Comparison of ENCODE assay signal across 31 cellular contexts in the genomic region with DNA sequence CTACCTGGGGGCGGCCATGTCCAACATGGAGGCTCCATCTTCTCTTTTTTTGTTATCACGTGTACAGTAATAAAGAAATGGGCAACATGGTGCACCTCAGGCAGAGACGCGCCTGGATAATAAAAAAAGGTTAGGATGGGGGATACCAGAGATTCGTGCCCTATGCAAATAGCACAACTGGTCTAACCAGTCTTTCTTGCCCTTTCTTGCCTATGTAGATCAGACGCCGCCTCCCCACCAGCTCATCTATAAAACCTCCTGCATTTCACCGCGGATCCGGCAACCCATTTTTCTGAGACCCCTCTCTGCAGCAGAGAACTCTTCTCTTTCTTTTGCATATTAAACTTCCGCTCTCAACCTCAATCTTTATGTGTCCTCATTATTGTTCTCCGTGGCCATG.
A peak's percentile ranks its signal among the peaks of the same experiment; 100 is the strongest.
DNase-seq lines count a peak whose midpoint lies in the region; ATAC-seq and TF ChIP-seq lines count a peak whose summit lies in the region.
"Had no signal": no experiment of that assay in that cellular context is flagged by ENCODE, and none has a peak within 500 bp of the region (broad histone marks: within the 10 kb centered on the region; RNA-seq: fewer than 3 reads in every experiment).

No MANE protein-coding gene starts in this region.

- H3K9ac ChIP-seq in HUES48 (ENCODE audit: low read depth, low read length), result no peak overlapping the region
- no peak overlapping the region for H3K9ac ChIP-seq in trophoblast cell (ENCODE audit: low read length)
- H3K9ac ChIP-seq: BLaER1 had no signal

- H3K4me2 ChIP-seq in trophoblast cell (ENCODE audit: low read length), result peak overlapping the region; percentile 63
- H3K4me2 ChIP-seq: BLaER1 had no signal

- H3K18ac ChIP-seq in trophoblast cell (ENCODE audit: low read length), result no peak overlapping the region

- intact Hi-C loops in breast epithelium (cut with DNase I; ENCODE audit: low total_unique reads), result no loop called here

- peak overlapping the region; percentile 75 for H2BK5ac ChIP-seq in trophoblast cell (ENCODE audit: low read depth, low read length, poor library complexity)

- TF ChIP-seq CTCF in Peyer's patch (IDR thresholded peaks at IDR 0.05) (no peak), breast epithelium (IDR thresholded peaks at IDR 0.05) (no peak)

- H4K91ac ChIP-seq in trophoblast cell (ENCODE audit: low read depth, low read length), result peak overlapping the region; percentile 81

- DNase-seq in NCI-H748 (lab: John Stamatoyannopoulos, UW; ENCODE audit: unreplicated experiment) (peak; percentile 89), trophoblast cell (peak; percentile 67 to 88), Peyer's patch (no peak), breast epithelium (ENCODE audit: low spot score in 2 of 2) (no peak)
- DNase-seq: activated B cell treated with CpG ODN at 0.5 μM for 24 hours; activated CD4-positive, alpha-beta T cell treated with anti-CD3 and anti-CD28 coated beads, Interleukin-2, amount 10 ng/mL, durations not matched to agents 7 days and 5 days; activated effector memory CD4-positive, alpha-beta T cell treated with Interleukin-2 at 50 U/mL for 16 hours; caudate nucleus; cortex of kidney; DND-41; foreskin fibroblast; head of caudate nucleus; HFFc6; KG1; kidney glomerular epithelial cell; MG63; NCI-H1105 treated with DMSO at 0.1 percent for 48 hours; NCI-H1930; ovary; RPMI8226; substantia nigra; T-helper 1 cell; upper lobe of right lung had no signal

- no peak overlapping the region for H2AK5ac ChIP-seq in trophoblast cell (ENCODE audit: low read length)

- peaks cover 26% of the 10 kb centered on the region for H3K79me1 ChIP-seq in trophoblast cell (ENCODE audit: low read length)

- no peak overlapping the region for H3K23ac ChIP-seq in trophoblast cell (ENCODE audit: low read length)

- peak overlapping the region; percentile 35 for H3K14ac ChIP-seq in trophoblast cell (ENCODE audit: low read length)

- H3K27ac ChIP-seq in HUES48 (ENCODE audit: low read depth, low read length) (no peak overlapping the region), trophoblast cell (ENCODE audit: low read depth, low read length) (peak overlapping the region; percentile 96), Peyer's patch (no peak overlapping the region), breast epithelium (no peak overlapping the region)
- H3K27ac ChIP-seq: ascending aorta, BLaER1, esophagus muscularis mucosa, ovary, SK-N-MC, upper lobe of right lung had no signal

- ATAC-seq in esophagus mucosa (peak; percentile 81), HG03469 (IDR thresholded peaks at IDR 0.05; ENCODE audit: unreplicated experiment) (no peak)
- ATAC-seq: stimulated activated effector memory CD8-positive, alpha-beta T cell treated with anti-CD3 and anti-CD28 coated beads, Interleukin-12 subunit alpha, Interleukin-12 subunit beta, amount 100 ng/mL, for 72 hours; upper lobe of right lung had no signal

- no CpG with 5 or more reads among the region's 12 CpGs for WGBS in trophoblast cell (ENCODE audit: extremely low coverage, insufficient coverage, insufficient read length)

- H4K12ac ChIP-seq in trophoblast cell (ENCODE audit: low read depth, low read length), result no peak overlapping the region

- no peaks in the 10 kb centered on the region for H3K79me2 ChIP-seq in trophoblast cell (ENCODE audit: control insufficient read depth, insufficient read depth, low read length, poor library complexity)

- H3K4ac ChIP-seq in trophoblast cell (ENCODE audit: low read depth, low read length), result peak overlapping the region; percentile 12

- H2BK120ac ChIP-seq in trophoblast cell (ENCODE audit: insufficient read depth, low read length, poor library complexity), result peak overlapping the region; percentile 76

- TF ChIP-seq POLR2A in Peyer's patch (IDR thresholded peaks at IDR 0.05) (no peak), breast epithelium (IDR thresholded peaks at IDR 0.05) (no peak)

- peak overlapping the region; percentile 15; the same call in 1 of the 2 replicates for H3K4me3 ChIP-seq in HUES48 (ENCODE audit: low read depth, low read length)
- H3K4me3 ChIP-seq in trophoblast cell (ENCODE audit: low read depth, low read length), result no peak overlapping the region
- H3K4me3 ChIP-seq in Peyer's patch, result no peak overlapping the region
- H3K4me3 ChIP-seq in breast epithelium, result no peak overlapping the region
- H3K4me3 ChIP-seq: ascending aorta, BLaER1, esophagus muscularis mucosa, MG63, ovary, SK-N-MC, upper lobe of right lung had no signal

- H3K9me3 ChIP-seq in HUES48 (ENCODE audit: control insufficient read depth, insufficient read depth, low read length), result no peaks in the 10 kb centered on the region
- no peaks in the 10 kb centered on the region for H3K9me3 ChIP-seq in trophoblast cell (ENCODE audit: insufficient read depth, low read depth, low read length)
- H3K9me3 ChIP-seq in Peyer's patch, result no peaks in the 10 kb centered on the region
- H3K9me3 ChIP-seq in breast epithelium, result no peaks in the 10 kb centered on the region
- H3K9me3 ChIP-seq: ascending aorta, BLaER1, esophagus muscularis mucosa, MG63, ovary, upper lobe of right lung had no signal

- H3K27me3 ChIP-seq in HUES48 (ENCODE audit: control insufficient read depth, insufficient read depth, low read length), result no peaks in the 10 kb centered on the region
- no peaks in the 10 kb centered on the region for H3K27me3 ChIP-seq in trophoblast cell (ENCODE audit: insufficient read depth, low read length)
- no peaks in the 10 kb centered on the region for H3K27me3 ChIP-seq in Peyer's patch
- H3K27me3 ChIP-seq in breast epithelium, result no peaks in the 10 kb centered on the region
- H3K27me3 ChIP-seq: ascending aorta, BLaER1, esophagus muscularis mucosa, MG63, ovary, upper lobe of right lung had no signal

- H2AFZ ChIP-seq in trophoblast cell (ENCODE audit: insufficient read depth, low read length, poor library complexity), result peak overlapping the region; percentile 23

- H3K36me3 ChIP-seq in HUES48 (ENCODE audit: control insufficient read depth, insufficient read depth, low read length), result no peaks in the 10 kb centered on the region
- no peaks in the 10 kb centered on the region for H3K36me3 ChIP-seq in trophoblast cell (ENCODE audit: control insufficient read depth in 1 of 2, insufficient read depth in 2 of 2, low read length in 2 of 2)
- no peaks in the 10 kb centered on the region for H3K36me3 ChIP-seq in Peyer's patch
- no peaks in the 10 kb centered on the region for H3K36me3 ChIP-seq in breast epithelium
- H3K36me3 ChIP-seq: ascending aorta, BLaER1, esophagus muscularis mucosa, MG63, ovary, upper lobe of right lung had no signal

- H3K4me1 ChIP-seq in HUES48 (ENCODE audit: control insufficient read depth, insufficient read depth, low read length), result peaks cover 49% of the 10 kb centered on the region
- peaks cover 16 to 24% of the 10 kb centered on the region in 2 experiments for H3K4me1 ChIP-seq in trophoblast cell (ENCODE audit: control insufficient read depth in 1 of 2, insufficient read depth in 2 of 2, low read length in 2 of 2)
- H3K4me1 ChIP-seq in Peyer's patch, result no peaks in the 10 kb centered on the region
- H3K4me1 ChIP-seq in breast epithelium, result no peaks in the 10 kb centered on the region
- H3K4me1 ChIP-seq: ascending aorta, BLaER1, esophagus muscularis mucosa, upper lobe of right lung had no signal

- peak overlapping the region; percentile 35 for H4K8ac ChIP-seq in trophoblast cell (ENCODE audit: low read depth, low read length)

- H2BK12ac ChIP-seq in trophoblast cell (ENCODE audit: low read length), result peak overlapping the region; percentile 63

Comparison
In these comparisons a context has a peak if more than half of its experiments do, and no peak if none do; other contexts are left out.
1. DNase-seq: peak in NCI-H748 (single experiment) and trophoblast cell (2 of 2); none in Peyer's patch (0 of 3) and breast epithelium (0 of 2).